In the genomic region with DNA sequence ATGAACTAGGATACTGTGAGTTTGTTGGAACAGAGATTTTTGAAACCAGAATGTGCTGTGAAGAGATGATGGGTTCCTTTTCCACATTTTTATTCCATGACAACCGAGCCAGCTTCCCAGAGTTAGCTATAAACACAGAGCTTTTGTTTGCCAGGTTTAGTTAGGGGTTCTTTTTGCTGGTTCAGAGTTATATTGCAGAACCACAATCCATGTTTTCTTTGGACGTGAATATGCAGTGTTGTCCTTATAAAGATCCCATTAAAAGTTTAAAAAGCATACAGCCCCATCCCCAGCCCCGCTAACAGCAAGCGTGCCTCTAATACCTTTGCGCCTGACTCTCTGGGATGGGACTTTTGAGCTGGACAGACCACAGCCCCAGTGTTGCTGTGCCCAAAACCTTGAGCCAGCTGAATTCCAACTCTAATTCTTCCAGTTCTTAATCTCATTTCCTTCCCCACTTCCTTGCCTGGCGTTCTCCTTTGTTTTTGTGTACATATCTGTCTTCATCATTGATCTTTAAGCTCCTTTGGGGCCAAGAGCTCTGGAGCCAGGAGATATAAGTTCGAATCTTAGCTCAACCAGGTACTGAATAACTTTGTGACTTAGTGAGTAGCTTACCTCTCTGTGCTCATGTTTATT, we compare ENCODE assay signal across 10 cellular contexts.
DNase-seq lines count a peak whose midpoint lies in the region; ATAC-seq and TF ChIP-seq lines count a peak whose summit lies in the region.
"Had no signal": no experiment of that assay in that cellular context is flagged by ENCODE, and none has a peak within 500 bp of the region (broad histone marks: within the 10 kb centered on the region; RNA-seq: fewer than 3 reads in every experiment).

No MANE protein-coding gene starts in this region.

- peak; percentile 71 for DNase-seq in AG10803 (ENCODE audit: low read depth)
- peak; percentile 38 for DNase-seq in NCI-H82 treated with DMSO at 0.1 percent for 48 hours (lab: John Stamatoyannopoulos, UW; ENCODE audit: unreplicated experiment)
- no peak for DNase-seq in epithelial cell of proximal tubule (ENCODE audit: low read depth)
- DNase-seq in osteoblast (ENCODE audit: insufficient read length, low spot score, missing footprints) = no peak
- DNase-seq in NOMO-1 treated with DMSO at 0.1 percent for 48 hours (lab: John Stamatoyannopoulos, UW; ENCODE audit: unreplicated experiment) = no peak
- DNase-seq in ACHN = no peak
- DNase-seq: head of caudate nucleus; stimulated activated CD4-positive, alpha-beta T cell treated with anti-CD3 and anti-CD28 coated beads, Interleukin-2, amount 100 ng/mL, for 48 hours had no signal

- peak overlapping the region; percentile 90 for H3K27ac ChIP-seq in osteoblast (ENCODE audit: low read depth, low read length)

- H3K4me1 ChIP-seq in osteoblast (ENCODE audit: insufficient read depth, low read length) = peaks cover 59% of the 10 kb centered on the region

- peaks cover 69% of the 10 kb centered on the region for H3K79me2 ChIP-seq in osteoblast (ENCODE audit: insufficient read depth, low read length)

- no peaks in the 10 kb centered on the region for H3K27me3 ChIP-seq in osteoblast (ENCODE audit: insufficient read depth, low read length)

- ATAC-seq in HG03520 (IDR thresholded peaks at IDR 0.05; ENCODE audit: unreplicated experiment) (no peak), HG02571 (IDR thresholded peaks at IDR 0.05; ENCODE audit: unreplicated experiment) (no peak)

- no peak overlapping the region for H2AFZ ChIP-seq in osteoblast (ENCODE audit: low read length)

- in situ Hi-C loops in ACHN (cut with HindIII; ENCODE audit: low pct_ligation_motif_present, low pct_unique_long_range_greater_than_20kb, low sequenced_read_pairs) = no loop called here

- peaks cover 4% of the 10 kb centered on the region for H3K36me3 ChIP-seq in osteoblast (ENCODE audit: insufficient read depth, low read length)

- TF ChIP-seq CTCF in AG10803 (conservative IDR thresholded peaks at IDR 0.05; ENCODE audit: low read length) = no peak
- no peak for TF ChIP-seq CTCF in epithelial cell of proximal tubule (conservative IDR thresholded peaks at IDR 0.05; ENCODE audit: low read depth, low read length)
- TF ChIP-seq CTCF in osteoblast (IDR thresholded peaks at IDR 0.05; ENCODE audit: extremely low read depth, low read depth, low read length) = no peak

- no peaks in the 10 kb centered on the region for H3K9me3 ChIP-seq in osteoblast (ENCODE audit: low read depth, low read length)

- H3K4me3 ChIP-seq in AG10803 (ENCODE audit: low read length) (no peak overlapping the region), epithelial cell of proximal tubule (ENCODE audit: low read depth, low read length) (peak overlapping the region; percentile 44), osteoblast (ENCODE audit: insufficient read depth, low read length) (peak overlapping the region; percentile 37)

- peak overlapping the region; percentile 79 for H3K4me2 ChIP-seq in osteoblast (ENCODE audit: insufficient read depth, low read length)

- H4K20me1 ChIP-seq in osteoblast (ENCODE audit: insufficient read depth, low read length) = no peaks in the 10 kb centered on the region

Comparison
In these comparisons a context has a peak if more than half of its experiments do, and no peak if none do; other contexts are left out.
1. DNase-seq: peak in AG10803 (single experiment) and NCI-H82 treated with DMSO at 0.1 percent for 48 hours (single experiment); none in epithelial cell of proximal tubule (single experiment), osteoblast (single experiment), NOMO-1 treated with DMSO at 0.1 percent for 48 hours (single experiment) and ACHN (single experiment).